In the genomic region with DNA sequence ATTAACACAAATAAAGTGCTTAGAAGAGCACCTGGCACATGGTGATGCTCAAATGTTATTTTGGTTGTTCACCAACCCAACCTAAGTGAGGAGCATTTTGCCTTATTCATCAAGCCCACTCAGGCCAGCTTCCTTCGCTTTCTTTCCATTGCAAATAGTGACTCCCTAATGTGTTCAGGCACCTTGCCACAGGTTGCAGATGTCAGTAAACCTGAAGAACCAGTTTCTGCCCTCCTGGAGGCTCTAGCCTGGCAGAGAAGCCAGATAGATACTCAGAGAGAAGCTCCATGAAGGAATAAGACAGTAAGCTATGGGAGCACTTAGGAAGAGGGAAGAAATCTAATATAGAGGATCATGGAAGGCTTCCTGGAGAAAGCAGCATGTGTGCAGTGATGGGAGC, we compare ENCODE assay signal across 1 cellular context.
TF ChIP-seq lines count a peak whose summit lies in the region.

No MANE protein-coding gene starts in this region.

TF ChIP-seq in GM23338, 12 proteins besides CTCF, POLR2A, EP300 and RAD21 (continued from another document):
- TF ChIP-seq ZNF331 (CRISPR knock-in tag; IDR thresholded peaks at IDR 0.05; ENCODE audit: low read depth) (no peak), POLR2AphosphoS5 (IDR thresholded peaks at IDR 0.05; ENCODE audit: low read depth) (no peak)
- TF ChIP-seq, protein P1, sequence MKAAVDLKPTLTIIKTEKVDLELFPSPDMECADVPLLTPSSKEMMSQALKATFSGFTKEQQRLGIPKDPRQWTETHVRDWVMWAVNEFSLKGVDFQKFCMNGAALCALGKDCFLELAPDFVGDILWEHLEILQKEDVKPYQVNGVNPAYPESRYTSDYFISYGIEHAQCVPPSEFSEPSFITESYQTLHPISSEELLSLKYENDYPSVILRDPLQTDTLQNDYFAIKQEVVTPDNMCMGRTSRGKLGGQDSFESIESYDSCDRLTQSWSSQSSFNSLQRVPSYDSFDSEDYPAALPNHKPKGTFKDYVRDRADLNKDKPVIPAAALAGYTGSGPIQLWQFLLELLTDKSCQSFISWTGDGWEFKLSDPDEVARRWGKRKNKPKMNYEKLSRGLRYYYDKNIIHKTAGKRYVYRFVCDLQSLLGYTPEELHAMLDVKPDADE (IDR thresholded peaks at IDR 0.05), result no peak
TF ChIP-seq in GM23338: peak in this region for 0.
